18 cellular contexts compared by ENCODE assay signal in the genomic region with DNA sequence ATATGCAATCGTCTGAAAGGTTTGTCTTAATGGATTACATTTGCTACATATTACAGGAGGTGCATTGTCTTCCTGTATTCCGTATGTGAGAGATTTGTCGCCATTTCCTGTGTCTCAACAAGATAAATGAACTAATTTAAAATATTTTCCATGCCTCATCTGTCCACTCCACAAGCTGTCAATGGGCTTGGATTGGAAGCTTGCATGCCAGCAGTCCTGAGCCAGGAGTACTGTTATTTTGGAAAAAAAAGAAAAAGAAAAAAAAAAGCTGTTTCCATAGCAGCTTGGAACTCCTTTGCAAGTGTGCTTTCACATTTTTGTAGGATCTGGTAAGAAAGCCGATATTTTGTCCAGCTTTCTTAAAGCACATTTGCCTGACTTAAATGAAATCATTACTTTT.
"Had no signal": no experiment of that assay in that cellular context is flagged by ENCODE, and none has a peak within 500 bp of the region (broad histone marks: within the 10 kb centered on the region; RNA-seq: fewer than 3 reads in every experiment).

No MANE protein-coding gene starts in this region.

- H3K4me3 ChIP-seq: adrenal gland, esophagus squamous epithelium, left lung, thyroid gland had no signal

- H3K27me3 Mint-ChIP-seq: activated CD4-positive, alpha-beta T cell treated with anti-CD3 and anti-CD28 coated beads, Interleukin-2, amount 10 ng/mL, durations not matched to agents 7 days and 5 days; effector memory CD8-positive, alpha-beta T cell; natural killer cell treated with Interleukin-12 subunit alpha and Interleukin-12 subunit beta and Interleukin-15 and Interleukin-18, amount 100 ng/mL, for 72 hours had no signal

- H3K9me3 Mint-ChIP-seq: activated CD4-positive, alpha-beta T cell treated with anti-CD3 and anti-CD28 coated beads, Interleukin-2, amount 10 ng/mL, durations not matched to agents 7 days and 5 days; activated naive CD4-positive, alpha-beta T cell treated with anti-CD3 and anti-CD28 coated beads, Interleukin-2, amount 50 U/mL, for 72 hours; effector memory CD8-positive, alpha-beta T cell; natural killer cell treated with Interleukin-12 subunit alpha and Interleukin-12 subunit beta and Interleukin-15 and Interleukin-18, amount 100 ng/mL, for 72 hours had no signal

- ATAC-seq: activated naive CD4-positive, alpha-beta T cell treated with anti-CD3 and anti-CD28 coated beads, Interleukin-2, amount 50 U/mL, for 72 hours; effector memory CD8-positive, alpha-beta T cell; left lung; natural killer cell treated with Interleukin-12 subunit alpha and Interleukin-12 subunit beta and Interleukin-15 and Interleukin-18, amount 100 ng/mL, for 72 hours had no signal

- H3K27ac Mint-ChIP-seq: activated CD4-positive, alpha-beta T cell treated with anti-CD3 and anti-CD28 coated beads, Interleukin-2, amount 10 ng/mL, durations not matched to agents 7 days and 5 days; activated naive CD4-positive, alpha-beta T cell treated with anti-CD3 and anti-CD28 coated beads, Interleukin-2, amount 50 U/mL, for 72 hours; effector memory CD8-positive, alpha-beta T cell; natural killer cell treated with Interleukin-12 subunit alpha and Interleukin-12 subunit beta and Interleukin-15 and Interleukin-18, amount 100 ng/mL, for 72 hours had no signal

- H3K9me3 ChIP-seq: adrenal gland, esophagus squamous epithelium, left lung, neutrophil, thyroid gland had no signal

- H3K4me3 Mint-ChIP-seq: activated CD4-positive, alpha-beta T cell treated with anti-CD3 and anti-CD28 coated beads, Interleukin-2, amount 10 ng/mL, durations not matched to agents 7 days and 5 days; effector memory CD8-positive, alpha-beta T cell; natural killer cell treated with Interleukin-12 subunit alpha and Interleukin-12 subunit beta and Interleukin-15 and Interleukin-18, amount 100 ng/mL, for 72 hours had no signal

- H3K27ac ChIP-seq: adrenal gland, esophagus squamous epithelium, left lung, neutrophil, parathyroid adenoma, thyroid gland had no signal

- H3K36me3 ChIP-seq: adrenal gland, thyroid gland had no signal

- H3K9ac ChIP-seq: parathyroid adenoma had no signal

- DNase-seq: activated CD4-positive, alpha-beta T cell treated with anti-CD3 and anti-CD28 coated beads, Interleukin-2, amount 10 ng/mL, durations not matched to agents 7 days and 5 days; activated CD8-positive, alpha-beta memory T cell treated with anti-CD3 and anti-CD28 coated beads for 24 hours; activated gamma-delta T cell treated with Interleukin-2 at 50 U/mL for 16 hours; adrenal gland; effector memory CD8-positive, alpha-beta T cell; esophagus squamous epithelium; foreskin fibroblast; kidney; left lung; stimulated activated CD4-positive, alpha-beta T cell treated with anti-CD3 and anti-CD28 coated beads, Interleukin-12 subunit alpha, Interleukin-12 subunit beta, amount 100 ng/mL, for 4 hours; stimulated activated CD4-positive, alpha-beta T cell treated with anti-CD3 and anti-CD28 coated beads, Interleukin-1b, Interleukin-23, amount 100 ng/mL, for 48 hours; stimulated activated CD8-positive, alpha-beta memory T cell treated with anti-CD3 and anti-CD28 coated beads, Interleukin-4, amount 100 ng/mL, for 48 hours; stimulated activated naive CD4-positive, alpha-beta T cell treated with Interleukin-2 at 50 U/mL for 16 hours; thyroid gland had no signal
